In the genomic region with DNA sequence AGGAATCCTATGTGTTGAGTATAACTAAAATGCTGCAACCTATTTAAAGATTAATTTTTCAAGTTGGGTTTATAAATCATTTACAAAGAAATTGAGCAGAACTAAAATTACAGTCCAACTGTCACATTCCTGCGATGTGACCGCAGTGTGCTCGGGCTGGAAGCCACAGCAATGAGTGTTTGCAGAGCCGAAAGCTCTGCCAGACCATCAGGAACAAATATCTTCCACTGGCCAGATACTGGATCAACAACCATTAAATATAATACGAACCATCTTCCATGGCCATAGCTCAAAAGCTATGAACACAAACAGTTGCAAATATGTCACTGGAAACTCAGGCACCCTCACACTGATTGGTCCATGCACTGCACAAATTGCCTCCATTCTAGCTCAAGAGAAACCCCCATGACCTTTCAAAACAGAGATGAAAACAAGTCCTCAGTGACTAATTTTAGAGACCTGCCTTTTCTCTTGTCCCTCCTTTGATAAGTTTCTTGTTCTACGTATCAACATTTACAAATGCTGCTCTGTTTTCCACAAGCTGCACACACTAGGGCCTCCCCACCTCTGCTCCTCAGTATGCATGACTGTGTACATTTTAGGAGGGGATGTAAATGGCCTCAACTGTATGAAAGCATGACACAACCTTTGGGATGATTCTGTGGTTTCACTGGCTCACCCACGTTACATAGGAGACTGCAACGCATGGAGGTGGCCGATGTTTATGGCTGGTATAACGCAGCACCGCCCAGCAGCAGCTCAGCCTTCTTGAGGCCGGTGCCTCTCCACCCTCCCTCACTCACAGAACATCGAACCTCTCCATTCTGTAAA, we compare ENCODE assay signal across 9 cellular contexts.
DNase-seq lines count a peak whose midpoint lies in the region; ATAC-seq and TF ChIP-seq lines count a peak whose summit lies in the region.
"Had no signal": no experiment of that assay in that cellular context is flagged by ENCODE, and none has a peak within 500 bp of the region (broad histone marks: within the 10 kb centered on the region; RNA-seq: fewer than 3 reads in every experiment).

No MANE protein-coding gene starts in this region.

- intact Hi-C loops in naive thymus-derived CD4-positive, alpha-beta T cell (cut with micrococcal nuclease): no loop called here

- H3K4me3 ChIP-seq in AG10803 (ENCODE audit: low read length) (no peak overlapping the region), cardiac fibroblast (replicated peaks in 1 of 2; ENCODE audit: low read depth in 2 of 2, low read length in 2 of 2) (no peak overlapping the region), neural progenitor cell (no peak overlapping the region)
- no peak overlapping the region for H3K4me3 ChIP-seq in naive thymus-derived CD4-positive, alpha-beta T cell (ENCODE audit: low read length)
- H3K4me3 ChIP-seq: cardiac muscle cell had no signal

- H2AFZ ChIP-seq in neural progenitor cell (replicated peaks): no peak overlapping the region

- H3K4me2 ChIP-seq in neural progenitor cell: no peak overlapping the region

- peaks cover 0 to 8% (median 0%) of the 10 kb centered on the region in 3 experiments for H3K9me3 ChIP-seq in naive thymus-derived CD4-positive, alpha-beta T cell (ENCODE audit: control insufficient read depth in 2 of 3, low read length in 3 of 3)
- H3K9me3 ChIP-seq in neural progenitor cell (ENCODE audit: low read depth): peaks cover 6% of the 10 kb centered on the region

- H3K27me3 Mint-ChIP-seq in naive thymus-derived CD4-positive, alpha-beta T cell: peaks cover 0 to 2% (median 0%) of the 10 kb centered on the region in 5 donors
- H3K27me3 Mint-ChIP-seq in neural progenitor cell (ENCODE audit: insufficient read depth, low read depth): no peaks in the 10 kb centered on the region

- TF ChIP-seq CTCF in AG10803 (conservative IDR thresholded peaks at IDR 0.05; ENCODE audit: low read length) (no peak), cardiac fibroblast (IDR thresholded peaks at IDR 0.05; ENCODE audit: low read depth, low read length) (no peak), neural progenitor cell (IDR thresholded peaks at IDR 0.05) (no peak)

- H3K4me3 Mint-ChIP-seq in naive thymus-derived CD4-positive, alpha-beta T cell: peak overlapping the region in 9 of 10 donors; percentile 32 to 80 (median 64)
- H3K4me3 Mint-ChIP-seq in neural progenitor cell: no peak overlapping the region

- peak; percentile 97 for DNase-seq in AG10803 (ENCODE audit: low read depth)
- peak; percentile 53 for DNase-seq in MV-4-11 (lab: John Stamatoyannopoulos, UW)
- peak; percentile 15 to 52 for DNase-seq in cardiac fibroblast (ENCODE audit: low read depth in 2 of 2)
- DNase-seq in naive thymus-derived CD4-positive, alpha-beta T cell: peak in 3 of 9 donors; percentile 2 to 45 (median 21)
- no peak for DNase-seq in neural progenitor cell (ENCODE audit: low spot score)
- no peak for DNase-seq in DMS 273 treated with DMSO at 0.1 percent for 48 hours (lab: John Stamatoyannopoulos, UW)
- no peak for DNase-seq in caudate nucleus (lab: John Stamatoyannopoulos, UW)
- DNase-seq in G401 (ENCODE audit: low spot score): no peak

- H3K4me1 Mint-ChIP-seq in naive thymus-derived CD4-positive, alpha-beta T cell: peaks cover 10 to 17% (median 15%) of the 10 kb centered on the region in 7 donors
- H3K4me1 Mint-ChIP-seq in neural progenitor cell: no peaks in the 10 kb centered on the region

- H4K20me1 ChIP-seq in neural progenitor cell (ENCODE audit: low read depth): no peaks in the 10 kb centered on the region

- peak; percentile 70 for ATAC-seq in naive thymus-derived CD4-positive, alpha-beta T cell

- H3K27ac Mint-ChIP-seq in naive thymus-derived CD4-positive, alpha-beta T cell: peak overlapping the region; percentile 20 to 84 (median 62)
- no peak overlapping the region for H3K27ac Mint-ChIP-seq in neural progenitor cell

- in situ Hi-C loops in G401 (cut with HindIII; ENCODE audit: low sequenced_read_pairs): no loop called here

- H3K79me2 ChIP-seq in neural progenitor cell (ENCODE audit: low read depth): no peaks in the 10 kb centered on the region

- POLR2A ChIA-PET in naive thymus-derived CD4-positive, alpha-beta T cell (lab: Charles Lee): no interaction called here

- no peak overlapping the region for H3K27ac ChIP-seq in naive thymus-derived CD4-positive, alpha-beta T cell (ENCODE audit: low read depth, low read length)
- no peak overlapping the region for H3K27ac ChIP-seq in neural progenitor cell
- no peak overlapping the region for H3K27ac ChIP-seq in caudate nucleus (ENCODE audit: low read depth, low read length)
- H3K27ac ChIP-seq: cardiac muscle cell had no signal

- H3K9ac ChIP-seq in neural progenitor cell: no peak overlapping the region

- no peaks in the 10 kb centered on the region for H3K27me3 ChIP-seq in naive thymus-derived CD4-positive, alpha-beta T cell (ENCODE audit: control insufficient read depth in 2 of 2, insufficient read depth in 2 of 2, low read length in 2 of 2)
- no peaks in the 10 kb centered on the region for H3K27me3 ChIP-seq in neural progenitor cell
- H3K27me3 ChIP-seq: cardiac muscle cell had no signal

- H3K36me3 Mint-ChIP-seq in naive thymus-derived CD4-positive, alpha-beta T cell: peaks cover 4 to 17% (median 10%) of the 10 kb centered on the region in 5 donors
- peaks cover 9% of the 10 kb centered on the region for H3K36me3 Mint-ChIP-seq in neural progenitor cell

- H3F3A ChIP-seq in neural progenitor cell (ENCODE audit: low read depth): no peaks in the 10 kb centered on the region

- peaks cover 0 to 24% (median 9%) of the 10 kb centered on the region in 11 donors for H3K9me3 Mint-ChIP-seq in naive thymus-derived CD4-positive, alpha-beta T cell
- H3K9me3 Mint-ChIP-seq in neural progenitor cell: peaks cover 22% of the 10 kb centered on the region

- CTCF ChIA-PET in naive thymus-derived CD4-positive, alpha-beta T cell (lab: Charles Lee): interaction anchor here (0.7 kb wide), 1 partner anchor 370 kb away, joined by 3 read pairs; no protein-coding TSS in a partner anchor

- no peaks in the 10 kb centered on the region for H3K36me3 ChIP-seq in naive thymus-derived CD4-positive, alpha-beta T cell (ENCODE audit: control insufficient read depth in 2 of 3, insufficient read depth in 3 of 3, low read length in 3 of 3)
- H3K36me3 ChIP-seq in neural progenitor cell: peaks cover 4% of the 10 kb centered on the region
- H3K36me3 ChIP-seq: cardiac muscle cell had no signal

- peaks cover 0 to 15% of the 10 kb centered on the region in 2 donors for H3K4me1 ChIP-seq in naive thymus-derived CD4-positive, alpha-beta T cell (ENCODE audit: control insufficient read depth in 2 of 2, insufficient read depth in 2 of 2, low read length in 2 of 2)
- H3K4me1 ChIP-seq in neural progenitor cell: no peaks in the 10 kb centered on the region

Comparison
In these comparisons a context has a peak if more than half of its experiments do, and no peak if none do; other contexts are left out.
1. DNase-seq: peak in AG10803 (single experiment), MV-4-11 (single experiment) and cardiac fibroblast (2 of 2); none in neural progenitor cell (single experiment), DMS 273 treated with DMSO at 0.1 percent for 48 hours (single experiment), caudate nucleus (0 of 61) and G401 (single experiment).